In the genomic region with DNA sequence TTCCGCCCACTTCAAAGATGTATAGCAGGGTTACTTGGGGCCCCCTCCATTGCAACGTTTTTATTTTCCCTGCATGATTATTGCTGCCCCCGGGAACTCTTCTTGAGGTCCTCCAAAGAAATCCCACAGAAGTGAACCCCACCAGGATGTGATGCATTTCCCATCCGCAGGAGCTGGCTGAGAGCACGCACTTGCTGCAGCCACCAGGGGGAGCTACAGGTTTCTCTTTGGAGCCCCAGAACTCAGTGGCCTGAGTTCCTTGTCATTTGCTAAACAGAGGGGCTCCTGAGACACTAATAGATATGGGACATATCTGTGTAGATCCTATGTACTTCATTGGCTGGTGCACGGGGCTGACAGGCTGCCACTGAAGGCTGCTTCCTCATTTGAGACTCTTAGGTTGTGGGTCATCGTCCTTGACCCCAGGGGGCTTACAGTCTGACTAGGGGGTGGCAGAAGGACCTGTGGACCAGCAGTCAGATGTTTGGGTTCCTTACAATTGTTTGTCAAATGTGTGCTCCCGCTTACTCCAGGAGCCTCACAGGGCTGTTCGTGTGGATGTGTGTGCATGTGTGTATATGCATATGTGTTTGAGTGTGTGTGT, we compare ENCODE assay signal across 8 cellular contexts. TPM values are rescaled to one million over a fixed set of nuclear protein-coding genes. Genes with fewer than 3 reads are reported as not detected.
DNase-seq lines count a peak whose midpoint lies in the region; ATAC-seq, FAIRE-seq and TF ChIP-seq lines count a peak whose summit lies in the region.

No MANE protein-coding gene starts in this region.

- peak; percentile 93 for DNase-seq in A673 (ENCODE audit: low spot score)
- peak; percentile 30 for DNase-seq in GM18507 (ENCODE audit: extremely low spot score, insufficient read length, low read depth)
- DNase-seq in NCI-H2171 treated with DMSO at 0.1 percent for 48 hours (lab: John Stamatoyannopoulos, UW): peak; percentile 49
- peak; percentile 28 to 30 for DNase-seq in central memory CD8-positive, alpha-beta T cell (ENCODE audit: low spot score in 2 of 2)
- DNase-seq in left lung: peak in 1 of 2 donors; percentile 62
- peak; percentile 43 to 55 (median 45) for DNase-seq in stimulated activated CD4-positive, alpha-beta T cell treated with anti-CD3 and anti-CD28 coated beads, TNF-alpha, amount 100 ng/mL, for 4 hours (ENCODE audit: low read depth in 3 of 3)

- intact Hi-C loops in A673 (cut with micrococcal nuclease; ENCODE audit: unreplicated experiment): loop anchor here (1.0 to 5.0 kb wide), 4 partner anchors 95 to 378 kb away; no protein-coding TSS in a partner anchor
- intact Hi-C loops in left lung (cut with DNase I): loop anchor here (5.0 to 10.0 kb wide), 2 partner anchors 378 to 380 kb away; no protein-coding TSS in a partner anchor

- peak; percentile 82 for ATAC-seq in HG03095 (IDR thresholded peaks at IDR 0.05; ENCODE audit: unreplicated experiment)
- peak; percentile 30 to 73 for ATAC-seq in activated CD4-positive, CD25-positive, alpha-beta regulatory T cell treated with anti-CD3 and anti-CD28 coated beads, Interleukin-2, amount 50 U/mL, for 24 hours
- peak; percentile 60 for ATAC-seq in central memory CD8-positive, alpha-beta T cell (replicated peaks; ENCODE audit: extremely low read depth, poor library complexity, severe bottlenecking)
- peak; percentile 90 for ATAC-seq in left lung

- H3K27ac ChIP-seq in A673 (ENCODE audit: low read depth, low read length, poor library complexity, severe bottlenecking) (no peak overlapping the region), left lung (no peak overlapping the region)

- peaks cover 2% of the 10 kb centered on the region for H3K36me3 Mint-ChIP-seq in central memory CD8-positive, alpha-beta T cell (ENCODE audit: insufficient read depth)

- TF ChIP-seq CTCF in A673 (conservative IDR thresholded peaks at IDR 0.05; ENCODE audit: low read depth, low read length) (peak; percentile 97), left lung (IDR thresholded peaks at IDR 0.05) (peak; percentile 80 to 87)

- H3K4me1 Mint-ChIP-seq in central memory CD8-positive, alpha-beta T cell: peaks cover 22% of the 10 kb centered on the region

- H3K9me3 Mint-ChIP-seq in central memory CD8-positive, alpha-beta T cell: no peaks in the 10 kb centered on the region

- H3K27me3 Mint-ChIP-seq in central memory CD8-positive, alpha-beta T cell: peaks cover 53% of the 10 kb centered on the region

- no peaks in the 10 kb centered on the region for H3K27me3 ChIP-seq in A673 (replicated peaks; ENCODE audit: insufficient read depth, low read depth, low read length, poor library complexity)
- peaks cover 4 to 58% of the 10 kb centered on the region in 2 donors for H3K27me3 ChIP-seq in left lung

- H3K4me3 ChIP-seq in A673 (ENCODE audit: low read depth, low read length, poor library complexity, severe bottlenecking) (no peak overlapping the region), left lung (no peak overlapping the region)

- CTCF ChIA-PET in A673 (lab: Charles Lee): interaction anchor here (0.6 to 3.7 kb wide), 5 partner anchors 9 to 378 kb away, joined by 4 to 38 read pairs (median 12); no protein-coding TSS in a partner anchor

- BruUV-seq in A673 (replicated peaks; lab: Mats Ljungman, UMichigan): no TSS peak

- POLR2A ChIA-PET in A673 (lab: Charles Lee; ENCODE audit: low non-redundant PET): no interaction called here

- H3K36me3 ChIP-seq in A673 (ENCODE audit: insufficient read depth, low read length, poor library complexity, severe bottlenecking) (no peaks in the 10 kb centered on the region), left lung (no peaks in the 10 kb centered on the region)

- no peak overlapping the region for H3K27ac Mint-ChIP-seq in central memory CD8-positive, alpha-beta T cell (ENCODE audit: low read depth)

- peak; percentile 66 for FAIRE-seq in GM18507 (lab: Jason Lieb, UNC)

- H3K4me1 ChIP-seq in A673 (ENCODE audit: insufficient read depth, low read length, poor library complexity, severe bottlenecking): peaks cover 24% of the 10 kb centered on the region
- H3K4me1 ChIP-seq in left lung: no peaks in the 10 kb centered on the region

- H3K9me3 ChIP-seq in A673 (ENCODE audit: low read depth, low read length, poor library complexity, severe bottlenecking): no peaks in the 10 kb centered on the region
- no peaks in the 10 kb centered on the region for H3K9me3 ChIP-seq in left lung

- no peak overlapping the region for H3K4me3 Mint-ChIP-seq in central memory CD8-positive, alpha-beta T cell

RNA-seq across cellular contexts. Expression of a gene that starts 52.3 kb away (rescaled TPM):
- total RNA-seq in A673 (2021): 0.28 TPM in 2 replicates
- total RNA-seq in left lung: 1 to 10 TPM in 1 of 2 donors, under 1 TPM in 1; 0.50 to 1.0 TPM

RNA-seq across cellular contexts. Expression of a gene that starts 54.6 kb away (rescaled TPM):
- total RNA-seq in A673 (2021) (1.4 and 1.5 TPM in 2 replicates), left lung (1 to 10 TPM; 9.1 to 9.9 TPM)
